ENCODE assay signal across 8 cellular contexts in the genomic region with DNA sequence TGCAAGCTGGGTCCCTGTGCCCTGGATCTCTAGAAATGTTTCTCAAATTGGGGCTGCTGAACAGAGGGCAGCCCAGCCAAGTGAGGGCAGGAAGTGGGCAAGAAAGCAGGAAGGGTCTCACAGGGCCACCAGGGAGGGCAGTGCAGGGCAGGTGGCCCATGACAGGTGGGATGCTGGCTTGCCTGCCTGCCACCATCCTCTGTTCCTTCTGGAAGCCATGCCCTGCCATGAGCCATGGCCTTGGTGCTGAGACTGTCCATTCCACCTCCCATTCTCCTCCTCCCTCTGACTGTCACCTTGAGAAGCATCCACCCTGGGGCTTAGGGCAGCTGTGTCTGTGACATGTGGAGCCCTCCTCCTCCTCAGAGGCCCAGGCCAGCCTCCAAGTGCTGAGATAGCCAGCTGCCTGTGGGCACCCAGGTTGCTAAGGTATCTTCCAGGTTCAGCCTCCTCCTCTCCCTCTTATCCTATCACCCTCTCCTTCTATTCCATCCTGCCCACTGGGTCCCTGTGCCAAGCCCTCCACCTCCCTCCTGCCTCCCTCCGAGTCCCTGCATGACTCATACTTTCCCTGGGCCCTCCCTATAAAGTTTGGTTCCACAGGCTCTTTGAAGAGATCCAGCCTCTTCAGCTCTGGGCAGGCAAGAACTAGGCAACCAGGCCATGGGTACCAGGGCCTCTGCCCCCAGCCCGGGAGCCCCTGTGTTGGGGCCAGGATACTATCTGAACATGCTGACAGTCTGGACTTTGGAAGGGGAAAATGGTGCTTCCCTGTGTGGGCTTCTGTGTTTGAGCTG. TPM values are rescaled to one million over a fixed set of nuclear protein-coding genes. Genes with fewer than 3 reads are reported as not detected.
A peak's percentile ranks its signal among the peaks of the same experiment; 100 is the strongest.
DNase-seq lines count a peak whose midpoint lies in the region; TF ChIP-seq lines count a peak whose summit lies in the region.

No MANE protein-coding gene starts in this region.

- peak; percentile 49 for DNase-seq in stimulated activated CD4-positive, alpha-beta T cell treated with anti-CD3 and anti-CD28 coated beads, Interleukin-12 subunit alpha, Interleukin-12 subunit beta, amount 100 ng/mL, for 4 hours
- no peak for DNase-seq in stimulated activated CD4-positive, alpha-beta T cell treated with anti-CD3 and anti-CD28 coated beads, Interleukin-4, amount 100 ng/mL, for 1 hour
- DNase-seq in activated T-helper 2 cell treated with anti-CD3 and anti-CD28 coated beads, Interferon-gamma antibody, Interleukin-2, Interleukin-4, amounts not matched to agents 10 μg/mL and 5 μg/mL and 100 μg/mL, durations not matched to agents 14 hours and 24 hours and 36 hours (ENCODE audit: low spot score) = no peak
- DNase-seq in cardiac septum (ENCODE audit: low spot score) (peak; percentile 89), spleen (no peak), inferior parietal cortex (ENCODE audit: extremely low spot score) (no peak), CD1c-positive myeloid dendritic cell (ENCODE audit: extremely low spot score) (no peak), NCI-H1105 treated with DMSO at 0.1 percent for 48 hours (lab: John Stamatoyannopoulos, UW) (no peak)

- peaks cover 64% of the 10 kb centered on the region for H3K4me1 Mint-ChIP-seq in activated T-helper 2 cell treated with anti-CD3 and anti-CD28 coated beads, Interferon-gamma antibody, Interleukin-2, Interleukin-4, amounts not matched to agents 10 μg/mL and 5 μg/mL and 100 μg/mL, durations not matched to agents 14 hours and 24 hours and 36 hours (ENCODE audit: low read depth)

- H3K9me3 ChIP-seq in spleen = no peaks in the 10 kb centered on the region

- H3K4me3 ChIP-seq in spleen = peak overlapping the region; percentile 45 to 82 (median 76)

- TF ChIP-seq POLR2A in spleen (IDR thresholded peaks at IDR 0.05) = no peak

- H3K36me3 ChIP-seq in spleen = peaks cover 0 to 38% (median 0%) of the 10 kb centered on the region in 6 donors

- peaks cover 81 to 100% (median 97%) of the 10 kb centered on the region in 6 donors for H3K4me1 ChIP-seq in spleen

- intact Hi-C loops in activated T-helper 2 cell treated with anti-CD3 and anti-CD28 coated beads, Interferon-gamma antibody, Interleukin-2, Interleukin-4, amounts not matched to agents 10 μg/mL and 5 μg/mL and 100 μg/mL, durations not matched to agents 14 hours and 24 hours and 36 hours (cut with micrococcal nuclease) = loop anchor here (1.0 to 10.0 kb wide), 2 partner anchors 78 to 167 kb away; no protein-coding TSS in a partner anchor
- intact Hi-C loops in cardiac septum (cut with DNase I) (loop anchor here (2.0 to 5.0 kb wide), 4 partner anchors 25 to 75 kb away; no protein-coding TSS in a partner anchor), spleen (cut with DNase I; ENCODE audit: low total_unique reads) (loop anchor here (2.0 kb wide), 1 partner anchor 45 kb away; no protein-coding TSS in a partner anchor)

- peaks cover 42% of the 10 kb centered on the region for H3K36me3 Mint-ChIP-seq in activated T-helper 2 cell treated with anti-CD3 and anti-CD28 coated beads, Interferon-gamma antibody, Interleukin-2, Interleukin-4, amounts not matched to agents 10 μg/mL and 5 μg/mL and 100 μg/mL, durations not matched to agents 14 hours and 24 hours and 36 hours (ENCODE audit: low read depth)

- no peaks in the 10 kb centered on the region for H3K9me3 Mint-ChIP-seq in activated T-helper 2 cell treated with anti-CD3 and anti-CD28 coated beads, Interferon-gamma antibody, Interleukin-2, Interleukin-4, amounts not matched to agents 10 μg/mL and 5 μg/mL and 100 μg/mL, durations not matched to agents 14 hours and 24 hours and 36 hours

- 3 to 23% (median 12%) methylated on average over 2 of the region's 2 CpGs for WGBS in spleen, 5 donors

- no peak for TF ChIP-seq CTCF in spleen (IDR thresholded peaks at IDR 0.05 in 8 of 11, conservative IDR thresholded peaks at IDR 0.05 in 3 of 11)

- H3K27me3 ChIP-seq in spleen (replicated peaks in 1 of 7) = no peaks in the 10 kb centered on the region

- H3K27ac Mint-ChIP-seq in activated T-helper 2 cell treated with anti-CD3 and anti-CD28 coated beads, Interferon-gamma antibody, Interleukin-2, Interleukin-4, amounts not matched to agents 10 μg/mL and 5 μg/mL and 100 μg/mL, durations not matched to agents 14 hours and 24 hours and 36 hours = peak overlapping the region; percentile 97

- H3K27ac ChIP-seq in spleen = peak overlapping the region; percentile 80 to 98 (median 95)

- H3K27me3 Mint-ChIP-seq in activated T-helper 2 cell treated with anti-CD3 and anti-CD28 coated beads, Interferon-gamma antibody, Interleukin-2, Interleukin-4, amounts not matched to agents 10 μg/mL and 5 μg/mL and 100 μg/mL, durations not matched to agents 14 hours and 24 hours and 36 hours (ENCODE audit: low read depth) = no peaks in the 10 kb centered on the region

- peak overlapping the region; percentile 86 for H3K4me3 Mint-ChIP-seq in activated T-helper 2 cell treated with anti-CD3 and anti-CD28 coated beads, Interferon-gamma antibody, Interleukin-2, Interleukin-4, amounts not matched to agents 10 μg/mL and 5 μg/mL and 100 μg/mL, durations not matched to agents 14 hours and 24 hours and 36 hours (ENCODE audit: low read depth)

RNA-seq across cellular contexts. Expression of a gene that starts 1.3 kb away (rescaled TPM):
- total RNA-seq in activated T-helper 2 cell treated with anti-CD3 and anti-CD28 coated beads, Interferon-gamma antibody, Interleukin-2, Interleukin-4, amounts not matched to agents 10 μg/mL and 5 μg/mL and 100 μg/mL, durations not matched to agents 14 hours and 24 hours and 36 hours = 56.5 and 61.9 TPM in 2 replicates
- total RNA-seq in cardiac septum (63.0 TPM), spleen (100 to 1,000 TPM; 202 to 512 (median 313) TPM)
- 10 to 100 TPM; 34.5 to 84.3 (median 50.4) TPM for polyA plus RNA-seq in spleen

RNA-seq across cellular contexts. Expression of a gene that starts 52.4 kb away (rescaled TPM):
- total RNA-seq in activated T-helper 2 cell treated with anti-CD3 and anti-CD28 coated beads, Interferon-gamma antibody, Interleukin-2, Interleukin-4, amounts not matched to agents 10 μg/mL and 5 μg/mL and 100 μg/mL, durations not matched to agents 14 hours and 24 hours and 36 hours = 0.11 and 0.18 TPM in 2 replicates
- total RNA-seq in cardiac septum (not detected), spleen (1 to 10 TPM; 1.4 to 4.4 (median 3.4) TPM)
- polyA plus RNA-seq in spleen = under 1 TPM; 0.08 to 0.38 (median 0.20) TPM

Comparison
In these comparisons a context has a peak if more than half of its experiments do, and no peak if none do; other contexts are left out.
1. DNase-seq: peak in stimulated activated CD4-positive, alpha-beta T cell treated with anti-CD3 and anti-CD28 coated beads, Interleukin-12 subunit alpha, Interleukin-12 subunit beta, amount 100 ng/mL, for 4 hours (single experiment) and cardiac septum (single experiment); none in stimulated activated CD4-positive, alpha-beta T cell treated with anti-CD3 and anti-CD28 coated beads, Interleukin-4, amount 100 ng/mL, for 1 hour (single experiment), activated T-helper 2 cell treated with anti-CD3 and anti-CD28 coated beads, Interferon-gamma antibody, Interleukin-2, Interleukin-4, amounts not matched to agents 10 μg/mL and 5 μg/mL and 100 μg/mL, durations not matched to agents 14 hours and 24 hours and 36 hours (single experiment), spleen (single experiment), inferior parietal cortex (single experiment), CD1c-positive myeloid dendritic cell (single experiment) and NCI-H1105 treated with DMSO at 0.1 percent for 48 hours (single experiment).